ENCODE assay signal across 16 cellular contexts in the genomic region with DNA sequence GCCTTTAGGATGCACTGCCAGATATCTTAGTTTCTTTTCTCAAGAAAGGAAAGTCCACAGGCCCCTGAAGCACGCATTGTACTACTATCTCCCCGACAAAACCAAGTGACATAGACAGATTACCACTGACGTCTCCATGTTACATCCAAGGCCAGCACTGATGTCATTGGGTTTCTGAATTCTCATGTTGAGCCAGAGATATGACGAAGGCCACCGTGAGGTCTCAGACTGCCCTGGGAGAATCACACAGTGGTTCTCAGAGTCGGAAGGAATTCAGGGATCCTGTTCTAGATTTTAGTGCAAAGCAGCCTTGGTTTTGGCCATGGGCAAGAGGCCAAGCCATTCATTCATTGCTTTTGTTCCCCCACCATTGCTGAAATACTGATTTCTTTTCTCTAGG.
DNase-seq lines count a peak whose midpoint lies in the region; ATAC-seq and TF ChIP-seq lines count a peak whose summit lies in the region.
"Had no signal": no experiment of that assay in that cellular context is flagged by ENCODE, and none has a peak within 500 bp of the region (broad histone marks: within the 10 kb centered on the region; RNA-seq: fewer than 3 reads in every experiment).

No MANE protein-coding gene starts in this region.

- H3F3A ChIP-seq in MM.1S (ENCODE audit: insufficient read depth, low read length), result peaks cover 23% of the 10 kb centered on the region

- no peaks in the 10 kb centered on the region for H3K27me3 ChIP-seq in MM.1S (replicated peaks; ENCODE audit: insufficient read depth, low read length)
- H3K27me3 ChIP-seq in brain microvascular endothelial cell (replicated peaks), result no peaks in the 10 kb centered on the region
- no peaks in the 10 kb centered on the region for H3K27me3 ChIP-seq in psoas muscle (ENCODE audit: insufficient read depth in 3 of 3, low read length in 2 of 3)

- peaks cover 69% of the 10 kb centered on the region for H3K4me1 ChIP-seq in MM.1S (ENCODE audit: low read length)
- H3K4me1 ChIP-seq in psoas muscle, result peaks cover 42% of the 10 kb centered on the region

- in situ Hi-C loops in brain microvascular endothelial cell (cut with HindIII; ENCODE audit: low pct_ligation_motif_present, low sequenced_read_pairs), result no loop called here

- no peak overlapping the region for H3K4me2 ChIP-seq in MM.1S (ENCODE audit: low read depth, low read length)
- H3K4me2 ChIP-seq: PC-9 had no signal

- no peaks in the 10 kb centered on the region for H3K9me2 ChIP-seq in MM.1S (replicated peaks; ENCODE audit: insufficient read depth, low read length)

- intact Hi-C loops in psoas muscle (cut with DNase I), result no loop called here

- no peaks in the 10 kb centered on the region for H3K36me3 ChIP-seq in MM.1S (replicated peaks; ENCODE audit: insufficient read depth, low read length)
- no peaks in the 10 kb centered on the region for H3K36me3 ChIP-seq in brain microvascular endothelial cell (replicated peaks)
- H3K36me3 ChIP-seq in psoas muscle (ENCODE audit: insufficient read depth in 1 of 2, low read depth in 1 of 2), result no peaks in the 10 kb centered on the region

- H3K9me3 ChIP-seq in MM.1S (replicated peaks; ENCODE audit: insufficient read depth, low read length) (no peaks in the 10 kb centered on the region), psoas muscle (no peaks in the 10 kb centered on the region)

- no peak overlapping the region for H2AFZ ChIP-seq in MM.1S (ENCODE audit: low read length)
- H2AFZ ChIP-seq: PC-9 had no signal

- H3K27ac ChIP-seq in MM.1S (ENCODE audit: low read length) (peak overlapping the region; percentile 84; the same call in 1 of the 2 replicates), brain microvascular endothelial cell (no peak overlapping the region), psoas muscle (peak overlapping the region; percentile 37)
- H3K27ac ChIP-seq: PC-9 had no signal

- WGBS in psoas muscle, 3 donors, result 43 to 56% (median 43%) methylated on average over 6 of the region's 6 CpGs

- no peak overlapping the region for H3K4me3 ChIP-seq in MM.1S (ENCODE audit: low read length)
- no peak overlapping the region for H3K4me3 ChIP-seq in brain microvascular endothelial cell (ENCODE audit: low read depth, low read length)
- H3K4me3 ChIP-seq in psoas muscle, result no peak overlapping the region
- H3K4me3 ChIP-seq: lung, PC-9 had no signal

- no peak for DNase-seq in MM.1S
- peak; percentile 53 for DNase-seq in brain microvascular endothelial cell
- DNase-seq in iris pigment epithelial cell (ENCODE audit: low read depth), result peak; percentile 86
- no peak for DNase-seq in psoas muscle
- DNase-seq in stimulated activated CD4-positive, alpha-beta T cell treated with anti-CD3 and anti-CD28 coated beads, Interleukin-4, amount 100 ng/mL, for 24 hours, result no peak
- no peak for DNase-seq in DMS114 treated with DMSO at 0.1 percent for 48 hours (lab: John Stamatoyannopoulos, UW; ENCODE audit: unreplicated experiment)
- DNase-seq: activated CD4-positive, alpha-beta T cell treated with anti-CD3 and anti-CD28 coated beads, Interleukin-2, amount 10 ng/mL, durations not matched to agents 24 days and 14 days; activated naive CD4-positive, alpha-beta T cell treated with anti-CD3 and anti-CD28 coated beads for 36 hours; H9; NCI-H187; NCI-H510A; PC-9; stimulated activated CD4-positive, alpha-beta T cell treated with anti-CD3 and anti-CD28 coated beads, Interleukin-2, amount 100 ng/mL, for 24 hours had no signal

- TF ChIP-seq CTCF in MM.1S (IDR thresholded peaks at IDR 0.05; ENCODE audit: low read length) (no peak), brain microvascular endothelial cell (IDR thresholded peaks at IDR 0.05; ENCODE audit: low read depth, low read length, missing control alignments) (no peak), psoas muscle (IDR thresholded peaks at IDR 0.05) (no peak)

- no peaks in the 10 kb centered on the region for H4K20me1 ChIP-seq in MM.1S (ENCODE audit: insufficient read depth, low read length)

- H3K9ac ChIP-seq in MM.1S (ENCODE audit: low read length), result no peak overlapping the region

- peak in 2 of 4 donors; percentile 41 to 69 for ATAC-seq in psoas muscle
- ATAC-seq in GM18519 (IDR thresholded peaks at IDR 0.05; ENCODE audit: low FRiP score, unreplicated experiment), result no peak
- ATAC-seq: sciatic nerve had no signal

- peaks cover 65% of the 10 kb centered on the region for H3K79me2 ChIP-seq in MM.1S (ENCODE audit: low read length)

Comparison
In these comparisons a context has a peak if more than half of its experiments do, and no peak if none do; other contexts are left out.
1. DNase-seq: peak in brain microvascular endothelial cell (single experiment) and iris pigment epithelial cell (single experiment); none in MM.1S (single experiment), psoas muscle (0 of 2), stimulated activated CD4-positive, alpha-beta T cell treated with anti-CD3 and anti-CD28 coated beads, Interleukin-4, amount 100 ng/mL, for 24 hours (single experiment) and DMS114 treated with DMSO at 0.1 percent for 48 hours (single experiment).